ENCODE assay signal across 11 cellular contexts in the genomic region with DNA sequence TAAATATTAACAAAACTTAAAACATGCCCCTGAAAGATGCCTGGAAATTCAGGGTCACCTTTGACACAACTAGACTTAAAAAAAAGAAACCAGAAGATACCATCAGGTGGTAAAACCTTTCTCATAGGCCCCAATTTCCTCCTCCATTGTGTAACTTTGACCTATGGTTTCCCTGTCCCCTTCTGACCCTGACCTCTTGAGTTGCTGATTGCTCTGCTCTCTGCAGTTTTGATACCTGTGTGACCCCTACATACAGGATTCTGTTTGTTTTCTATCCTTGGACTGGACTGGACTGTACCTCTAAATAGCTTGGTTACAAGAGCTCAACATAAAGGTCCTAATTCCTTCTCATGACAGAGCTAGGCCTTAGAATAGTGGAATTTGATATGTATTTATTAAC.
"Had no signal": no experiment of that assay in that cellular context is flagged by ENCODE, and none has a peak within 500 bp of the region (broad histone marks: within the 10 kb centered on the region; RNA-seq: fewer than 3 reads in every experiment).

No MANE protein-coding gene starts in this region.

- H3K4me1 ChIP-seq: HAP-1 had no signal

- H2AFZ ChIP-seq: GM23248, GM23338 had no signal

- H3K4me3 ChIP-seq: GM23248, GM23338, HAP-1 had no signal

- DNase-seq: GM23248, GOT3, H7, H9, HCEC 1CT, HFFc6 had no signal

- H3K36me3 ChIP-seq: HAP-1 had no signal

- FAIRE-seq: H1, H54 had no signal

- H3K4me2 ChIP-seq: GM23338 had no signal

- H3K9me3 ChIP-seq: HAP-1 had no signal

- ATAC-seq: GM23338, HCT116 had no signal

- H3K27ac ChIP-seq: GM23248 had no signal

- H3K9ac ChIP-seq: GM23248 had no signal
